8 cellular contexts compared by ENCODE assay signal in genomic region chr11:61969391-61969758, GRCh38. TPM values are rescaled to one million over a fixed set of nuclear protein-coding genes. Genes with fewer than 3 reads are reported as not detected.
A peak's percentile ranks its signal among the peaks of the same experiment; 100 is the strongest.
DNase-seq lines count a peak whose midpoint lies in the region; ATAC-seq and TF ChIP-seq lines count a peak whose summit lies in the region.

No MANE protein-coding gene starts in this region.

- H3K9me3 Mint-ChIP-seq in central memory CD8-positive, alpha-beta T cell: no peaks in the 10 kb centered on the region
- H3K9me3 Mint-ChIP-seq in naive thymus-derived CD8-positive, alpha-beta T cell: no peaks in the 10 kb centered on the region

- intact Hi-C loops in Right ventricle myocardium superior (cut with DNase I): no loop called here

- H3K4me3 ChIP-seq in right atrium auricular region: no peak overlapping the region

- H3K27ac Mint-ChIP-seq in central memory CD8-positive, alpha-beta T cell (ENCODE audit: low read depth): peak overlapping the region; percentile 94
- H3K27ac Mint-ChIP-seq in naive thymus-derived CD8-positive, alpha-beta T cell: peak overlapping the region in 8 of 10 donors; percentile 3 to 98 (median 76)

- H3K36me3 Mint-ChIP-seq in central memory CD8-positive, alpha-beta T cell (ENCODE audit: insufficient read depth): peaks cover 48% of the 10 kb centered on the region
- peaks cover 8 to 14% (median 9%) of the 10 kb centered on the region in 3 donors for H3K36me3 Mint-ChIP-seq in naive thymus-derived CD8-positive, alpha-beta T cell

- H3K27me3 ChIP-seq in right atrium auricular region: no peaks in the 10 kb centered on the region

- no peak for DNase-seq in right atrium auricular region (ENCODE audit: low spot score)
- DNase-seq in Right ventricle myocardium superior: no peak
- no peak for DNase-seq in central memory CD8-positive, alpha-beta T cell (ENCODE audit: low spot score in 2 of 2)
- DNase-seq in naive thymus-derived CD8-positive, alpha-beta T cell: peak in 1 of 10 donors; percentile 1
- DNase-seq in NCI-H1417 treated with DMSO at 0.1 percent for 48 hours (lab: John Stamatoyannopoulos, UW): no peak
- no peak for DNase-seq in OCI-M2 (lab: John Stamatoyannopoulos, UW; ENCODE audit: unreplicated experiment)

- POLR2A ChIA-PET in naive thymus-derived CD8-positive, alpha-beta T cell (lab: Charles Lee): interaction anchor here (0.6 to 3.8 kb wide), 5 partner anchors 9 to 381 kb away, joined by 3 to 46 read pairs (median 5); no protein-coding TSS in a partner anchor

- no peaks in the 10 kb centered on the region for H3K27me3 Mint-ChIP-seq in central memory CD8-positive, alpha-beta T cell
- no peaks in the 10 kb centered on the region for H3K27me3 Mint-ChIP-seq in naive thymus-derived CD8-positive, alpha-beta T cell

- TF ChIP-seq CTCF in right atrium auricular region (IDR thresholded peaks at IDR 0.05): no peak

- H3K4me1 ChIP-seq in right atrium auricular region: peaks cover 0 to 76% of the 10 kb centered on the region in 2 donors

- H3K4me1 Mint-ChIP-seq in central memory CD8-positive, alpha-beta T cell: peaks cover 42% of the 10 kb centered on the region
- H3K4me1 Mint-ChIP-seq in naive thymus-derived CD8-positive, alpha-beta T cell: peaks cover 32 to 69% (median 54%) of the 10 kb centered on the region in 4 donors

- H3K4me3 Mint-ChIP-seq in central memory CD8-positive, alpha-beta T cell: peak overlapping the region; percentile 53
- peak overlapping the region in 9 of 10 donors; percentile 4 to 74 (median 67) for H3K4me3 Mint-ChIP-seq in naive thymus-derived CD8-positive, alpha-beta T cell

- H3K9me3 ChIP-seq in right atrium auricular region: no peaks in the 10 kb centered on the region

- H3K27ac ChIP-seq in right atrium auricular region: peak overlapping the region; percentile 99 to 100

- ATAC-seq in Right ventricle myocardium superior (ENCODE audit: poor library complexity) (no peak), GM21529 (IDR thresholded peaks at IDR 0.05; ENCODE audit: unreplicated experiment) (no peak), GM21381 (IDR thresholded peaks at IDR 0.05; ENCODE audit: unreplicated experiment) (no peak)
- no peak for ATAC-seq in central memory CD8-positive, alpha-beta T cell (replicated peaks; ENCODE audit: extremely low read depth, poor library complexity, severe bottlenecking)
- no peak for ATAC-seq in naive thymus-derived CD8-positive, alpha-beta T cell

- H3K36me3 ChIP-seq in right atrium auricular region: peaks cover 25% of the 10 kb centered on the region

RNA-seq across cellular contexts. Expression of gene FTH1, which starts 1.9 kb away (rescaled TPM):
- total RNA-seq in right atrium auricular region (1,000 to 10,000 TPM; 2,265 to 2,787 TPM), Right ventricle myocardium superior (2,228 TPM)
- total RNA-seq in naive thymus-derived CD8-positive, alpha-beta T cell: 100 to 1,000 TPM; 571 to 598 TPM
- polyA plus RNA-seq in naive thymus-derived CD8-positive, alpha-beta T cell: 1,000 to 10,000 TPM; 1,933 to 2,491 (median 2,221) TPM

RNA-seq across cellular contexts. Expression of gene BEST1, which starts 19.2 kb away (rescaled TPM):
- total RNA-seq in right atrium auricular region: 1 to 10 TPM; 1.3 to 4.7 TPM
- total RNA-seq in Right ventricle myocardium superior: 1.3 TPM
- under 1 TPM in 1 of 2 experiments, not detected in 1; 0.08 TPM for total RNA-seq in naive thymus-derived CD8-positive, alpha-beta T cell
- polyA plus RNA-seq in naive thymus-derived CD8-positive, alpha-beta T cell: 1 to 10 TPM in 1 of 3 donors, under 1 TPM in 2; 0.43 to 1.0 (median 0.66) TPM

RNA-seq across cellular contexts. Expression of gene RAB3IL1, which starts 52.0 kb away (rescaled TPM):
- 10 to 100 TPM in 1 of 2 donors, 1 to 10 TPM in 1; 4.3 to 16.8 TPM for total RNA-seq in right atrium auricular region
- 10.8 TPM for total RNA-seq in Right ventricle myocardium superior
- under 1 TPM; 0.23 to 0.82 TPM for total RNA-seq in naive thymus-derived CD8-positive, alpha-beta T cell
- not detected for polyA plus RNA-seq in naive thymus-derived CD8-positive, alpha-beta T cell
